Comparison of ENCODE assay signal across 21 cellular contexts in the genomic region with DNA sequence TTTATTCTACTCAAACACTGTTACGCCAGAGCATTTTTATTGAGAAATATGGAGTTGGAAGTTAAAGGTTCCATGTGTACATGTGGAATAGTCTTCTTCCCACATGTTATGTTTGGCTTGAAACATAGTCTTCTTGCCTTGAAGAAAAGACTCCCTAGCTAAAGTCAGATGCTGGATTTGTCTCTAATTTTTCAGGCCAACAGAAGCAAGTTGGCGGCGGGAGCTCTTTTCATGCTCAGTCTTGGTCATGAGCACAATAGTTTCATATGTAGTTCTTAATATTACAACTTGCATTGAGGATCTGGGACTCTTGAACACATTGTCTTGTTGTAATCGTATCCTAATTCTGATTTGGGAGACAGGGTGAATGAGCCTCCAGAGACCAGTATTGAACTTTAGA.
"Had no signal": no experiment of that assay in that cellular context is flagged by ENCODE, and none has a peak within 500 bp of the region (broad histone marks: within the 10 kb centered on the region; RNA-seq: fewer than 3 reads in every experiment).

No MANE protein-coding gene starts in this region.

- H3K4me1 ChIP-seq: adrenal gland, left lung had no signal

- ATAC-seq: activated CD8-positive, alpha-beta T cell treated with anti-CD3 and anti-CD28 coated beads for 36 hours; activated T-cell treated with anti-CD3 and anti-CD28 coated beads, Interleukin-2, amount 50 U/mL, for 4 hours; gastrocnemius medialis; left lung; natural killer cell treated with Interleukin-12 subunit alpha and Interleukin-12 subunit beta and Interleukin-15 and Interleukin-18, amount 100 ng/mL, for 72 hours; stimulated activated effector memory CD8-positive, alpha-beta T cell treated with anti-CD3 and anti-CD28 coated beads, Interleukin-12 subunit alpha, Interleukin-12 subunit beta, amount 100 ng/mL, for 72 hours; WTC11 had no signal

- H3K9me3 ChIP-seq: adrenal gland, body of pancreas, gastrocnemius medialis, left lung, transverse colon had no signal

- H3K27me3 ChIP-seq: adrenal gland, body of pancreas, gastrocnemius medialis, left lung, transverse colon had no signal

- DNase-seq: activated CD4-positive, alpha-beta T cell treated with anti-CD3 and anti-CD28 coated beads for 48 hours; activated CD8-positive, alpha-beta T cell treated with anti-CD3 and anti-CD28 coated beads for 36 hours; activated effector memory CD4-positive, alpha-beta T cell treated with Interleukin-2 at 50 U/mL for 16 hours; activated T-cell treated with anti-CD3 and anti-CD28 coated beads, Interleukin-2, amount 50 U/mL, for 4 hours; adrenal gland; body of pancreas; central memory CD4-positive, alpha-beta T cell; cortex of kidney; effector CD4-positive, alpha-beta T cell; gastrocnemius medialis; islet precursor cell; left lung; mesendoderm; stimulated activated CD4-positive, alpha-beta T cell treated with anti-CD3 and anti-CD28 coated beads, Interleukin-12 subunit alpha, Interleukin-12 subunit beta, amount 100 ng/mL, for 4 hours; T-helper 2 cell; transverse colon had no signal

- FAIRE-seq: endothelial cell of umbilical vein, TTC549 had no signal

- H3K36me3 ChIP-seq: adrenal gland, gastrocnemius medialis, left lung, transverse colon had no signal

- H3K4me3 ChIP-seq: adrenal gland, body of pancreas, gastrocnemius medialis, left lung, transverse colon had no signal

- H3K27ac ChIP-seq: adrenal gland, left lung, transverse colon had no signal
